In the genomic region with DNA sequence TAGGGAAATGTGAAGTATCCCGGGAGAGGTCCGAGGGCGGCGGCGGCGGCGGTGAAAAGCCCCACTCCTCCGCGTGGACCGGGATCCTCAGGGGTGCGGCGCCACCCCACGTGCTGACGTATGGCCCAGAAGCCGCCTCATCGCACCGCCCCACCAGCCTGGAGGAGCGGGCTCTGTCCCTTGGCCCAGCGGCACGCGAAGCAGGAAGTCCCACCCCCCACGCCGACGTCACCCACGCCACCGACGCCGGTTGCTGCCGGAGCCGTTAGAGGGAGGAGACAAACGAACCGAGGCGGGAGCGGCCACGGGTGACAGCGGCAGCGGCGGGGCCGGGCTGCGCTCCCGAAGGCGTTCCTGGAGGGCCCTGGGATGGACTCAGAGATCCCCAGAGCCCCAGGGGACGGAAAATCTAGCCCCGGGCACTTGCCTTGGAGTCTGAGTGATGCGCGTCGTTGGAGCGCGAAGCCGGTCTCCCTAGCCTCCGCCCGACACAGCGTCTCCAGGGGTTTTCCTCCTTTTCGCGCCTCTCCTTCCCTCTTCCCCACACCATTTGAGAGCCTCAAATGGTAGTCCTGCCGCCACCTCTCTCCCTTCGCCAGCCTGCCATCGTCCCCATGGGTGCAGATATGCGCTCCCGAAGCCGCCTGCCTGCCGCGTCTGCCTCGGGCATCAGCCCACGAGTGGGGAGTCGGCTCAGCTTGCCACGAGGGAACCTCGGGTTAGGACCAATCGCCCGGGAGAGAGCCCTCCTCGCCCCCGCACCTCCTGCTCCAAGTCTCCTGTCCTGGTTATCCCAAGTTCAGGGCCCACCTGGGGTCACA, we compare ENCODE assay signal across 8 cellular contexts. TPM values are rescaled to one million over a fixed set of nuclear protein-coding genes. Genes with fewer than 3 reads are reported as not detected.
A peak's percentile ranks its signal among the peaks of the same experiment; 100 is the strongest.
DNase-seq lines count a peak whose midpoint lies in the region; ATAC-seq and TF ChIP-seq lines count a peak whose summit lies in the region.

A gene with protein sequence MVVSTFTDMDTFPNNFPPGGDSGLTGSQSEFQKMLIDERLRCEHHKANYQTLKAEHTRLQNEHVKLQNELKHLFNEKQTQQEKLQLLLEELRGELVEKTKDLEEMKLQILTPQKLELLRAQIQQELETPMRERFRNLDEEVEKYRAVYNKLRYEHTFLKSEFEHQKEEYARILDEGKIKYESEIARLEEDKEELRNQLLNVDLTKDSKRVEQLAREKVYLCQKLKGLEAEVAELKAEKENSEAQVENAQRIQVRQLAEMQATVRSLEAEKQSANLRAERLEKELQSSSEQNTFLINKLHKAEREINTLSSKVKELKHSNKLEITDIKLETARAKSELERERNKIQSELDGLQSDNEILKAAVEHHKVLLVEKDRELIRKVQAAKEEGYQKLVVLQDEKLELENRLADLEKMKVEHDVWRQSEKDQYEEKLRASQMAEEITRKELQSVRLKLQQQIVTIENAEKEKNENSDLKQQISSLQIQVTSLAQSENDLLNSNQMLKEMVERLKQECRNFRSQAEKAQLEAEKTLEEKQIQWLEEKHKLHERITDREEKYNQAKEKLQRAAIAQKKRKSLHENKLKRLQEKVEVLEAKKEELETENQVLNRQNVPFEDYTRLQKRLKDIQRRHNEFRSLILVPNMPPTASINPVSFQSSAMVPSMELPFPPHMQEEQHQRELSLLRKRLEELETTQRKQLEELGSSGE (minus strand): TSS at position 95 of the 821 bp plus-strand sequence. CDS start 47,377 bp downstream, outside the sequence.

- intact Hi-C loops in ascending aorta (cut with DNase I) (loop anchor here (5.0 to 10.0 kb wide), 2 partner anchors 198 to 885 kb away; a partner anchor contains a TSS), right cardiac atrium (cut with DNase I) (no loop called here), vagina (cut with DNase I) (no loop called here)

- WGBS in right cardiac atrium, result under 1% methylated on average over 72 of the region's 72 CpGs

- H3K9me3 ChIP-seq in ascending aorta, result no peaks in the 10 kb centered on the region
- H3K9me3 ChIP-seq in right cardiac atrium (ENCODE audit: control insufficient read depth, low read length), result no peaks in the 10 kb centered on the region
- no peaks in the 10 kb centered on the region for H3K9me3 ChIP-seq in vagina

- ATAC-seq in GM18498 (IDR thresholded peaks at IDR 0.05; ENCODE audit: unreplicated experiment) (peak; percentile 98), HG02938 (IDR thresholded peaks at IDR 0.05; ENCODE audit: unreplicated experiment) (peak; percentile 93), right cardiac atrium (peak; percentile 100)

- peak within 1 kb of the TSS; percentile 83 to 92 for H3K27ac ChIP-seq in ascending aorta
- H3K27ac ChIP-seq in right cardiac atrium (ENCODE audit: low read length), result peak within 1 kb of the TSS; percentile 73
- peak within 1 kb of the TSS; percentile 92 for H3K27ac ChIP-seq in vagina

- TF ChIP-seq CTCF in ascending aorta (IDR thresholded peaks at IDR 0.05) (no peak), vagina (IDR thresholded peaks at IDR 0.05) (no peak)

- no peaks in the 10 kb centered on the region for H3K36me3 ChIP-seq in ascending aorta
- H3K36me3 ChIP-seq in vagina, result no peaks in the 10 kb centered on the region

- H3K4me1 ChIP-seq in ascending aorta (peaks cover 0 to 14% of the 10 kb centered on the region in 2 donors), right cardiac atrium (ENCODE audit: control insufficient read depth, insufficient read depth, low read length) (no peaks in the 10 kb centered on the region), vagina (peaks cover 15% of the 10 kb centered on the region)

- DNase-seq in NCI-H187 (lab: John Stamatoyannopoulos, UW) (peak; percentile 84 to 93), T-helper 2 cell (peak; percentile 89 to 98 (median 95)), ascending aorta (ENCODE audit: low spot score in 2 of 2) (peak; percentile 87 to 97), right cardiac atrium (peak; percentile 98 to 99 (median 99)), putamen (ENCODE audit: low spot score) (peak; percentile 96), vagina (ENCODE audit: extremely low spot score in 2 of 2) (peak in 1 of 2 donors; percentile 95)

- peak within 1 kb of the TSS; percentile 74 to 97 for H3K4me3 ChIP-seq in ascending aorta
- H3K4me3 ChIP-seq in right cardiac atrium (ENCODE audit: low read length), result peak within 1 kb of the TSS; percentile 59
- H3K4me3 ChIP-seq in vagina, result peak within 1 kb of the TSS; percentile 71 to 90

- TF ChIP-seq POLR2A in vagina (IDR thresholded peaks at IDR 0.05), result peak in 1 of 2 donors; percentile 86

- H3K27me3 ChIP-seq in ascending aorta (no peaks in the 10 kb centered on the region), right cardiac atrium (ENCODE audit: control insufficient read depth, insufficient read depth) (no peaks in the 10 kb centered on the region), vagina (no peaks in the 10 kb centered on the region)

RNA-seq across cellular contexts. Expression of the gene that starts here (rescaled TPM):
- total RNA-seq in ascending aorta (23.6 TPM), right cardiac atrium (10 to 100 TPM; 14.4 to 45.7 (median 23.1) TPM), vagina (16.5 TPM)
- 27.4 TPM for polyA plus RNA-seq in right cardiac atrium
